ENCODE assay signal across 13 cellular contexts in the genomic region with DNA sequence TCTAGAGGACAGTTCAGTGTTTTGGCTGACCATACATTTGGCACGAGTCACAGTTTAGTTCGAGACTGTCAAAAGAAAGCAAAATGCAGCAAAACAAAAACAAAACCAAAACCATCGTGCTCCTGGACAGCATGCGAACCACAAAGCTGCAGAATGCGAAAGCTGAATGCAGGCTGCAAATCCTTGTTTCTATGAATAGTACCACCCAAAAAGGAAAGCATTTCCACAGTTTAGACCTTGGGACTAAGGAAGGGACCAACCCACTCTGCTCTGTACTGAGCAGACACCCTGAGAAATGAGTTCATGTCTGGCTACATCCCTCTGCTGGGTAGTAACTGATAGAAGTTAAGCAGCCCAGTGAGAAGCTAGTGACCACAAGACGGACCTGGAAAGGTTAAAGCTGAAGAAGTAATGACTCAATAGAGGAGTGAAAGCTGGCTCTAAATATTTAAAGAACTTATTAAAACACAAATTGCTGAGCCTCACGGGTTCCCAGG. TPM values are rescaled to one million over a fixed set of nuclear protein-coding genes. Genes with fewer than 3 reads are reported as not detected.
A peak's percentile ranks its signal among the peaks of the same experiment; 100 is the strongest.
DNase-seq lines count a peak whose midpoint lies in the region; ATAC-seq and TF ChIP-seq lines count a peak whose summit lies in the region.
"Had no signal": no experiment of that assay in that cellular context is flagged by ENCODE, and none has a peak within 500 bp of the region (broad histone marks: within the 10 kb centered on the region; RNA-seq: fewer than 3 reads in every experiment).

No MANE protein-coding gene starts in this region.

- H3K4me1 ChIP-seq in KMS-11 (ENCODE audit: low read depth, poor library complexity, severe bottlenecking): peaks cover 52% of the 10 kb centered on the region

- H3K9ac ChIP-seq in KMS-11: peak overlapping the region; percentile 38; the same call in 1 of the 2 replicates

- H2AFZ ChIP-seq in KMS-11 (ENCODE audit: low read depth): peak overlapping the region; percentile 83

- H4K20me1 ChIP-seq in KMS-11 (ENCODE audit: insufficient read depth): no peaks in the 10 kb centered on the region

- peak overlapping the region; percentile 55 for H3K27ac ChIP-seq in KMS-11
- H3K27ac ChIP-seq: HL-60 had no signal

- H3K4me2 ChIP-seq in KMS-11: peak overlapping the region; percentile 91

- TF ChIP-seq CTCF in KMS-11 (conservative IDR thresholded peaks at IDR 0.05; ENCODE audit: low read depth, low read length) (no peak), fibroblast of mammary gland (conservative IDR thresholded peaks at IDR 0.05; ENCODE audit: control insufficient read depth, insufficient read depth, low read depth, low read length) (no peak)

- H3K4me3 ChIP-seq in KMS-11 (IDR thresholded peaks at IDR 0.05; ENCODE audit: insufficient read depth, low read depth, low read length) (no peak overlapping the region), fibroblast of mammary gland (ENCODE audit: control insufficient read depth, low read depth, low read length) (no peak overlapping the region)

- no peaks in the 10 kb centered on the region for H3K36me3 ChIP-seq in KMS-11 (ENCODE audit: insufficient read depth)

- ATAC-seq in GM19395 (IDR thresholded peaks at IDR 0.05; ENCODE audit: unreplicated experiment): peak; percentile 62
- no peak for ATAC-seq in left lobe of liver

- H3K27me3 ChIP-seq in KMS-11 (ENCODE audit: insufficient read depth, low read depth): no peaks in the 10 kb centered on the region

- DNase-seq in AG08396 (ENCODE audit: low spot score) (peak; percentile 25), fibroblast of mammary gland (ENCODE audit: low read depth) (peak; percentile 24), SIG-M5 (lab: John Stamatoyannopoulos, UW) (no peak), left lobe of liver (ENCODE audit: low spot score) (no peak), NCI-H524 treated with DMSO at 0.1 percent for 48 hours (lab: John Stamatoyannopoulos, UW) (no peak)
- DNase-seq in central memory CD4-positive, alpha-beta T cell: no peak
- DNase-seq: cortex of kidney, DMS 273 treated with DMSO at 0.1 percent for 48 hours, naive B cell, substantia nigra had no signal

- H3K79me2 ChIP-seq in KMS-11 (ENCODE audit: insufficient read depth, low read depth): no peaks in the 10 kb centered on the region

RNA-seq across cellular contexts. Expression of gene GCNT4, which starts 3.9 kb away (rescaled TPM):
- 0.25 TPM for total RNA-seq in left lobe of liver

Comparison
In these comparisons a context has a peak if more than half of its experiments do, and no peak if none do; other contexts are left out.
1. DNase-seq: peak in AG08396 (single experiment) and fibroblast of mammary gland (single experiment); none in SIG-M5 (single experiment), left lobe of liver (single experiment), NCI-H524 treated with DMSO at 0.1 percent for 48 hours (single experiment) and central memory CD4-positive, alpha-beta T cell (single experiment).